Comparison of ENCODE assay signal across 9 cellular contexts in the genomic region with DNA sequence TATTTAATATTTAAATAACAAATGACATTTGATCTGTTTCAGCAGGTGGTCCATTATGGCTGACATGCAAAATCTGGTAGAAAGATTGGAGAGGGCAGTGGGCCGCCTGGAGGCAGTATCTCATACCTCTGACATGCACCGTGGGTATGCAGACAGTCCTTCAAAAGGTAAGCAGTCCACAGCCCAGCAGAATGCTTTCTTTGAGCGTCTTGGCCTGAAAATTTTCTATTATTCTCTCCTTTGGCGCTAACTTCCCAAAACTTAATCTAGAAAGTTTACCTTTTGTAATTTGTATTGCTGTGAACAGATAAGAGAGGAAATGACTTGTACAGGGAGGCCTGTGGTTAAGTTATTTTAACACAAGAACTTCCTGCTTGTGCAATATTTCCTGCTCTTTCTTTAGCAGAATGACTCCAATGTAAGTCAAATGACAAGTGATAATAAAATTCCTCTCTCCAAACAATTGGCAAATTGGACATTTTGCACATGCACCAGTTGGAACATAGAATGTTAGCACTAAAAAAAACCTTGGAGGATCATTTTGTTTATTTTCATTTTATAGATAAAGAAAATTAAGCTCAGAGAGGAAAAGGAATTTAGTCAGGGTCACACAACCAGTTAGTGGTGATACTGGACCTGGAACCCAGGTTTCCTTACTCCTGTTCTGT. TPM values are rescaled to one million over a fixed set of nuclear protein-coding genes. Genes with fewer than 3 reads are reported as not detected.
DNase-seq lines count a peak whose midpoint lies in the region; ATAC-seq, FAIRE-seq and TF ChIP-seq lines count a peak whose summit lies in the region.
"Had no signal": no experiment of that assay in that cellular context is flagged by ENCODE, and none has a peak within 500 bp of the region (broad histone marks: within the 10 kb centered on the region; RNA-seq: fewer than 3 reads in every experiment).

No MANE protein-coding gene starts in this region.

- H3K4me3 ChIP-seq in GM23248, result no peak overlapping the region
- peak overlapping the region in 1 of 4 experiments; percentile 7; a peak in 1 of 8 replicates for H3K4me3 ChIP-seq in H1 (ENCODE audit: extremely low read depth in 1 of 4, insufficient read depth in 2 of 4, low read depth in 3 of 4, low read length in 4 of 4)

- peak; percentile 10 to 41; a peak in 3 of 4 replicates for TF ChIP-seq RAD21 in H1 (IDR thresholded peaks at IDR 0.05 in 1 of 2, conservative IDR thresholded peaks at IDR 0.05 in 1 of 2; ENCODE audit: low read depth in 2 of 2, low read length in 2 of 2)

- no peak overlapping the region for H2BK5ac ChIP-seq in H1 (ENCODE audit: low read depth, low read length)

- no peak for TF ChIP-seq POLR2A in H1 (IDR thresholded peaks at IDR 0.05; ENCODE audit: control extremely low read depth in 1 of 2, low read depth in 2 of 2, low read length in 2 of 2)

- H4K91ac ChIP-seq in H1 (replicated peaks; ENCODE audit: insufficient read length, low read length), result no peak overlapping the region

- H3K27ac Mint-ChIP-seq in CD14-positive monocyte, result peak overlapping the region; percentile 83 to 97 (median 95)
- peak overlapping the region; percentile 92 to 95 for H3K27ac Mint-ChIP-seq in natural killer cell treated with Interleukin-12 subunit alpha and Interleukin-12 subunit beta and Interleukin-15 and Interleukin-18, amount 100 ng/mL, for 72 hours

- H2AK5ac ChIP-seq in H1 (ENCODE audit: low read depth, low read length), result no peak overlapping the region

- no peak overlapping the region for H2BK20ac ChIP-seq in H1 (ENCODE audit: low read length)

- H2BK12ac ChIP-seq in H1 (ENCODE audit: low read depth, low read length), result no peak overlapping the region; the same call in 1 of the 2 replicates

- no peak overlapping the region for H3K18ac ChIP-seq in H1 (ENCODE audit: extremely low read depth, low read length)

- in situ Hi-C loops in GM23248 (cut with MboI), result no loop called here

- peaks cover 4% of the 10 kb centered on the region for H3K79me1 ChIP-seq in H1 (ENCODE audit: low read depth, low read length)

- H3K56ac ChIP-seq in H1 (replicated peaks; ENCODE audit: insufficient read length, low read depth, low read length), result no peak overlapping the region

- H3K27me3 Mint-ChIP-seq in CD14-positive monocyte (ENCODE audit: low read depth in 3 of 3), result no peaks in the 10 kb centered on the region
- no peaks in the 10 kb centered on the region for H3K27me3 Mint-ChIP-seq in natural killer cell treated with Interleukin-12 subunit alpha and Interleukin-12 subunit beta and Interleukin-15 and Interleukin-18, amount 100 ng/mL, for 72 hours

- TF ChIP-seq CTCF in CD14-positive monocyte (IDR thresholded peaks at IDR 0.05), result no peak
- TF ChIP-seq CTCF in H1 (IDR thresholded peaks at IDR 0.05; ENCODE audit: control extremely low read depth in 1 of 3, insufficient read depth in 1 of 3, low read depth in 1 of 3, low read length in 3 of 3), result peak; percentile 3 to 35 (median 29); a peak in 3 of 4 replicates

- DNase-seq in CD14-positive monocyte (ENCODE audit: low spot score) (no peak), GM23248 (peak; percentile 74), RPMI7951 (ENCODE audit: low read depth) (peak; percentile 34), H1 (ENCODE audit: low read depth in 1 of 2, low spot score in 2 of 2) (peak in 1 of 2 experiments; percentile 63)
- no peak for DNase-seq in natural killer cell treated with Interleukin-12 subunit alpha and Interleukin-12 subunit beta and Interleukin-15 and Interleukin-18, amount 100 ng/mL, for 72 hours (ENCODE audit: low spot score)

- H3K9me3 ChIP-seq in GM23248 (ENCODE audit: low read depth) (no peaks in the 10 kb centered on the region), H1 (ENCODE audit: insufficient read depth in 2 of 2, low read depth in 1 of 2, low read length in 1 of 2) (no peaks in the 10 kb centered on the region)

- H2BK120ac ChIP-seq in H1 (replicated peaks; ENCODE audit: low read depth, low read length), result no peak overlapping the region

- intact Hi-C loops in CD14-positive monocyte (cut with micrococcal nuclease), result no loop called here

- no peak overlapping the region for H2BK15ac ChIP-seq in H1 (ENCODE audit: low read length)

- peaks cover 56% of the 10 kb centered on the region for H3F3A ChIP-seq in GM23248 (ENCODE audit: insufficient read depth)

- H3K23me2 ChIP-seq in H1 (ENCODE audit: low read depth, low read length), result no peaks in the 10 kb centered on the region

- ATAC-seq in natural killer cell treated with Interleukin-12 subunit alpha and Interleukin-12 subunit beta and Interleukin-15 and Interleukin-18, amount 100 ng/mL, for 72 hours, result peak; percentile 83 to 89
- ATAC-seq in HG03442 (IDR thresholded peaks at IDR 0.05; ENCODE audit: unreplicated experiment) (no peak), HG02970 (IDR thresholded peaks at IDR 0.05; ENCODE audit: low FRiP score, unreplicated experiment) (no peak), HG02938 (IDR thresholded peaks at IDR 0.05; ENCODE audit: unreplicated experiment) (no peak)

- H3K79me2 ChIP-seq in GM23248 (ENCODE audit: insufficient read depth) (peaks cover 99% of the 10 kb centered on the region), H1 (ENCODE audit: control insufficient read depth in 1 of 2, insufficient read depth in 2 of 2, low read length in 2 of 2) (peaks cover 0 to 47% of the 10 kb centered on the region in 2 experiments)

- no peaks in the 10 kb centered on the region for H3K9me2 ChIP-seq in GM23248 (ENCODE audit: insufficient read depth)

- no peak overlapping the region for H4K8ac ChIP-seq in H1 (ENCODE audit: extremely low read depth, insufficient read depth, low read length)

- H3K23ac ChIP-seq in H1 (ENCODE audit: insufficient read length), result no peak overlapping the region

- H4K20me1 ChIP-seq in GM23248 (ENCODE audit: insufficient read depth), result peaks cover 42% of the 10 kb centered on the region
- peaks cover 0 to 13% of the 10 kb centered on the region in 2 experiments for H4K20me1 ChIP-seq in H1 (replicated peaks in 1 of 2; ENCODE audit: control insufficient read depth in 1 of 2, insufficient read depth in 2 of 2, low read length in 2 of 2)

- H3K27ac ChIP-seq in GM23248 (peak overlapping the region; percentile 46), H1 (ENCODE audit: low read depth, low read length) (0 out of 2 replicates have a peak overlapping the region, but pooled peaks have one; percentile 2)

- H2AFZ ChIP-seq in GM23248, result no peak overlapping the region
- no peak overlapping the region for H2AFZ ChIP-seq in H1 (ENCODE audit: low read length)

- TF ChIP-seq EP300 in H1 (IDR thresholded peaks at IDR 0.05; ENCODE audit: borderline replicate concordance in 1 of 2, low read depth in 2 of 2, low read length in 2 of 2), result no peak

- H3K4ac ChIP-seq in H1 (replicated peaks; ENCODE audit: insufficient read length, low read depth, low read length), result no peak overlapping the region

- no peak overlapping the region for H3K14ac ChIP-seq in H1 (ENCODE audit: insufficient read length)

- CTCF ChIA-PET in H1 (lab: Charles Lee; ENCODE audit: partially characterized antibody), result interaction anchor here (0.6 to 1.2 kb wide), 3 partner anchors 11 to 1898 kb away, joined by 3 to 4 read pairs (median 3); no protein-coding TSS in a partner anchor

- H3K4me1 ChIP-seq in GM23248 (ENCODE audit: insufficient read depth) (peaks cover 33% of the 10 kb centered on the region), H1 (replicated peaks in 1 of 4; ENCODE audit: control insufficient read depth in 3 of 4, insufficient read depth in 4 of 4, low read length in 3 of 4) (peaks cover 0 to 6% (median 5%) of the 10 kb centered on the region in 4 experiments; a peak in 5 of 7 replicates)

- H3K4me1 Mint-ChIP-seq in CD14-positive monocyte, result peaks cover 97% of the 10 kb centered on the region
- H3K4me1 Mint-ChIP-seq in natural killer cell treated with Interleukin-12 subunit alpha and Interleukin-12 subunit beta and Interleukin-15 and Interleukin-18, amount 100 ng/mL, for 72 hours (ENCODE audit: low read depth in 2 of 2), result peaks cover 76 to 84% of the 10 kb centered on the region in 2 donors

- H4K5ac ChIP-seq in H1 (ENCODE audit: insufficient read length, low read depth, low read length), result no peak overlapping the region

- FAIRE-seq in H1 (lab: Jason Lieb, UNC), result no peak
- FAIRE-seq: islet of Langerhans had no signal

- no peak overlapping the region for H3K9ac ChIP-seq in GM23248
- no peak overlapping the region for H3K9ac ChIP-seq in H1 (replicated peaks in 1 of 4; ENCODE audit: extremely low read depth in 1 of 4, low read depth in 3 of 4, low read length in 3 of 4)

- peaks cover 54 to 82% of the 10 kb centered on the region in 2 donors for H3K36me3 Mint-ChIP-seq in CD14-positive monocyte
- H3K36me3 Mint-ChIP-seq in natural killer cell treated with Interleukin-12 subunit alpha and Interleukin-12 subunit beta and Interleukin-15 and Interleukin-18, amount 100 ng/mL, for 72 hours, result peaks cover 35% of the 10 kb centered on the region

- peak overlapping the region; percentile 49 to 83 for H3K4me3 Mint-ChIP-seq in CD14-positive monocyte
- peak overlapping the region; percentile 88 for H3K4me3 Mint-ChIP-seq in natural killer cell treated with Interleukin-12 subunit alpha and Interleukin-12 subunit beta and Interleukin-15 and Interleukin-18, amount 100 ng/mL, for 72 hours

- H3K27me3 ChIP-seq in GM23248 (replicated peaks; ENCODE audit: insufficient read depth) (no peaks in the 10 kb centered on the region), H1 (replicated peaks in 1 of 4; ENCODE audit: control insufficient read depth in 3 of 4, extremely low read depth in 1 of 4, insufficient read depth in 3 of 4, low read length in 3 of 4) (no peaks in the 10 kb centered on the region)

- peaks cover 0 to 2% (median 0%) of the 10 kb centered on the region in 7 donors for H3K9me3 Mint-ChIP-seq in CD14-positive monocyte
- no peaks in the 10 kb centered on the region for H3K9me3 Mint-ChIP-seq in natural killer cell treated with Interleukin-12 subunit alpha and Interleukin-12 subunit beta and Interleukin-15 and Interleukin-18, amount 100 ng/mL, for 72 hours

- H3K36me3 ChIP-seq in GM23248 (ENCODE audit: low read depth) (peaks cover 47% of the 10 kb centered on the region), H1 (ENCODE audit: control insufficient read depth in 2 of 4, insufficient read depth in 4 of 4, low read length in 3 of 4) (peaks cover 15 to 51% (median 35%) of the 10 kb centered on the region in 4 experiments; a peak in 7 of 8 replicates)

- H3K4me2 ChIP-seq in GM23248 (ENCODE audit: unreplicated experiment) (peak overlapping the region; percentile 25), H1 (ENCODE audit: insufficient read depth in 1 of 2, low read depth in 2 of 2, low read length in 2 of 2) (peak overlapping the region; percentile 1 to 9; a peak in 1 of 4 replicates)

- WGBS in GM23248 (ENCODE audit: low coverage in 1 of 2, low lambda C conversion rate in 2 of 2, missing lambda C conversion rate in 2 of 2), 2 experiments, result 94 to 96% methylated on average over 4 of the region's 4 CpGs
- 41% methylated on average over 4 of the region's 4 CpGs; no CpG with 5 or more reads in 1 of the 2 experiments for WGBS in H1 (ENCODE audit: extremely low coverage in 1 of 2, insufficient coverage in 1 of 2, insufficient read length in 1 of 2, insufficient replicate concordance in 2 of 2, low coverage in 1 of 2, low lambda C conversion rate in 2 of 2, missing lambda C conversion rate in 1 of 2), 2 experiments

- POLR2A ChIA-PET in H1 (lab: Charles Lee; ENCODE audit: partially characterized antibody), result interaction anchor here (1.1 to 2.2 kb wide), 3 partner anchors 10 to 17 kb away, joined by 4 to 6 read pairs (median 4); no protein-coding TSS in a partner anchor

RNA-seq across cellular contexts. Expression of gene CAP1, which starts 18.9 kb away (rescaled TPM):
- 100 to 1,000 TPM; 876 to 941 TPM for polyA plus RNA-seq in CD14-positive monocyte
- total RNA-seq in GM23248 (2014; rRNA removed; shearing (Covaris generic)), result 496 and 560 TPM in 2 replicates
- polyA plus RNA-seq in GM23248 (2016; fragmentation: Nextera tagmentation; extraction: Ambion mirVana), result 576 and 593 TPM in 2 replicates
- total RNA-seq in RPMI7951 (2014; rRNA removed; shearing (Covaris generic)), result 539 and 593 TPM in 2 replicates
- total RNA-seq in H1 (2021; fragmentation: NEBNext Ultra II Directional; extraction: Animal tissue kit (Norgen Biotek cat#: 25700)), result 274 and 295 TPM in 2 replicates
- polyA plus RNA-seq in H1 (2011; rRNA removed), result 94.5 and 140 TPM in 2 replicates
- 156 TPM for polyA plus RNA-seq in H1 (2011; cell fraction: cytosol; rRNA removed)
- 89.4 TPM for polyA plus RNA-seq in H1 (2011; cell fraction: nucleus; rRNA removed)
- 209 to 252 TPM (median 215 TPM) in 4 replicates for polyA plus RNA-seq in H1 (2012, experiment 1 of 2)
- 43.4 TPM for polyA plus RNA-seq in H1 (2012, experiment 2 of 2)
- 215 TPM for polyA plus RNA-seq in H1 (2013, experiment 1 of 2)
- 209 TPM for polyA plus RNA-seq in H1 (2013, experiment 2 of 2)
- polyA minus RNA-seq in H1 (2011; rRNA and poly(A)+ RNA removed), result 180 and 198 TPM in 2 replicates
- polyA minus RNA-seq in H1 (2011; cell fraction: cytosol; rRNA and poly(A)+ RNA removed), result 93.9 TPM
- 77.0 TPM for polyA minus RNA-seq in H1 (2011; cell fraction: nucleus; rRNA and poly(A)+ RNA removed)
- 100 to 1,000 TPM; 423 to 738 TPM for total RNA-seq in natural killer cell treated with Interleukin-12 subunit alpha and Interleukin-12 subunit beta and Interleukin-15 and Interleukin-18, amount 100 ng/mL, for 72 hours

RNA-seq across cellular contexts. Expression of gene PPT1, which starts 37.6 kb away (rescaled TPM):
- polyA plus RNA-seq in CD14-positive monocyte (1,000 to 10,000 TPM in 1 of 2 donors, 100 to 1,000 TPM in 1; 658 to 1,143 TPM), GM23248 (2016; fragmentation: Nextera tagmentation; extraction: Ambion mirVana) (53.1 and 54.0 TPM in 2 replicates), H1 (2011; rRNA removed) (38.8 and 77.1 TPM in 2 replicates)
- 26.9 and 38.3 TPM in 2 replicates for total RNA-seq in GM23248 (2014; rRNA removed; shearing (Covaris generic))
- 88.5 and 99.4 TPM in 2 replicates for total RNA-seq in RPMI7951 (2014; rRNA removed; shearing (Covaris generic))
- 141 and 150 TPM in 2 replicates for total RNA-seq in H1 (2021; fragmentation: NEBNext Ultra II Directional; extraction: Animal tissue kit (Norgen Biotek cat#: 25700))
- 56.0 TPM for polyA plus RNA-seq in H1 (2011; cell fraction: cytosol; rRNA removed)
- 62.0 TPM for polyA plus RNA-seq in H1 (2011; cell fraction: nucleus; rRNA removed)
- 118 to 158 TPM (median 141 TPM) in 4 replicates for polyA plus RNA-seq in H1 (2012, experiment 1 of 2)
- 25.5 TPM for polyA plus RNA-seq in H1 (2012, experiment 2 of 2)
- polyA plus RNA-seq in H1 (2013, experiment 1 of 2), result 251 TPM
- polyA plus RNA-seq in H1 (2013, experiment 2 of 2), result 317 TPM
- 134 and 143 TPM in 2 replicates for polyA minus RNA-seq in H1 (2011; rRNA and poly(A)+ RNA removed)
- 47.7 TPM for polyA minus RNA-seq in H1 (2011; cell fraction: cytosol; rRNA and poly(A)+ RNA removed)
- polyA minus RNA-seq in H1 (2011; cell fraction: nucleus; rRNA and poly(A)+ RNA removed), result 34.6 TPM
- 10 to 100 TPM; 42.3 to 64.0 TPM for total RNA-seq in natural killer cell treated with Interleukin-12 subunit alpha and Interleukin-12 subunit beta and Interleukin-15 and Interleukin-18, amount 100 ng/mL, for 72 hours

Comparison
In these comparisons a context has a peak if more than half of its experiments do, and no peak if none do; other contexts are left out.
1. DNase-seq: peak in GM23248 (single experiment) and RPMI7951 (single experiment); none in CD14-positive monocyte (single experiment) and natural killer cell treated with Interleukin-12 subunit alpha and Interleukin-12 subunit beta and Interleukin-15 and Interleukin-18, amount 100 ng/mL, for 72 hours (single experiment).
2. ATAC-seq: peak in natural killer cell treated with Interleukin-12 subunit alpha and Interleukin-12 subunit beta and Interleukin-15 and Interleukin-18, amount 100 ng/mL, for 72 hours (2 of 2); none in HG03442 (single experiment), HG02970 (single experiment) and HG02938 (single experiment).